21 cellular contexts compared by ENCODE assay signal in the genomic region with DNA sequence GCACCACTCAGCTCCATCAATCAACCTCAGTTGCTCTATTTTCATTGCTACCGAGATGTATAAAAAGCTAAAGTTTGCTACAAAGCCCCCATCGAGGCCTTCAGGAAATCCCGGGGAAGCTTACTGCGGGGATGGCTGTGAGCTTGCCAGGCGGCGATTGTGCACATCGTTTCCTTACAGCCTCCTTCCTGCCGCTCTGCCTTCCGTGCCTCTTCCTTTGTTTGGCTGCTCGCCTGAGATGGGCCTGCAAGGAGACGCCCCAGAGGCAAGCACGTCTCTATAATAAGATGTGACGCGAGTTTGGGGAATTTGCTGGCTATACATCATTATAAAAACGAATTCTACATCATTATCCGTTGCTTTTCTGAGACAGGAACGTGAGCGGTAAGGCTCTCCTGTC.
"Had no signal": no experiment of that assay in that cellular context is flagged by ENCODE, and none has a peak within 500 bp of the region (broad histone marks: within the 10 kb centered on the region; RNA-seq: fewer than 3 reads in every experiment).

No MANE protein-coding gene starts in this region.

- H3K27ac Mint-ChIP-seq: activated naive CD8-positive, alpha-beta T cell treated with anti-CD3 and anti-CD28 coated beads, Interleukin-2, amount 10 ng/mL, durations not matched to agents 7 days and 5 days; activated T-helper 1 cell treated with anti-CD3 and anti-CD28 coated beads, Interleukin-12 subunit alpha, Interleukin-12 subunit beta, Interleukin-2, Interleukin-4 antibody, amounts not matched to agents 30 ng/mL and 10 ng/mL and 1 ng/mL, durations not matched to agents 14 hours and 24 hours and 36 hours; dendritic cell treated with granulocyte-macrophage colony-stimulating factor and Interleukin-4, amounts not matched to agents 40 ng/mL and 50 ng/mL, for 4 days; effector memory CD8-positive, alpha-beta T cell; T-helper 2 cell treated with Interferon-gamma antibody and Interleukin-4, amounts not matched to agents 5 μg/mL and 100 μg/mL, for 36 hours had no signal

- DNase-seq: activated CD4-positive, alpha-beta T cell treated with anti-CD3 and anti-CD28 coated beads, Interleukin-2, amount 50 U/mL, for 1 hour; activated naive CD4-positive, alpha-beta T cell; activated naive CD8-positive, alpha-beta T cell treated with anti-CD3 and anti-CD28 coated beads, Interleukin-2, amount 10 ng/mL, durations not matched to agents 7 days and 5 days; effector memory CD8-positive, alpha-beta T cell; erythroblast; left ventricle myocardium inferior; naive B cell; stimulated activated CD4-positive, alpha-beta T cell treated with anti-CD3 and anti-CD28 coated beads, Interleukin-15, amount 100 ng/mL, for 24 hours; stimulated activated CD4-positive, alpha-beta T cell treated with anti-CD3 and anti-CD28 coated beads, Interleukin-4, amount 100 ng/mL, for 1 hour; stimulated activated naive CD4-positive, alpha-beta T cell; tibial artery; uterus had no signal

- H3K27me3 Mint-ChIP-seq: activated naive CD8-positive, alpha-beta T cell treated with anti-CD3 and anti-CD28 coated beads, Interleukin-2, amount 10 ng/mL, durations not matched to agents 7 days and 5 days had no signal

- H3K4me1 ChIP-seq: left ventricle myocardium inferior, uterus had no signal

- H3K79me2 ChIP-seq: hepatocyte had no signal

- H2AFZ ChIP-seq: hepatocyte had no signal

- FAIRE-seq: bronchial epithelial cell, keratinocyte had no signal

- H3K36me3 ChIP-seq: left ventricle myocardium inferior, tibial artery, uterus had no signal

- H3K9me3 Mint-ChIP-seq: activated naive CD8-positive, alpha-beta T cell treated with anti-CD3 and anti-CD28 coated beads, Interleukin-2, amount 10 ng/mL, durations not matched to agents 7 days and 5 days; activated T-helper 1 cell treated with anti-CD3 and anti-CD28 coated beads, Interleukin-12 subunit alpha, Interleukin-12 subunit beta, Interleukin-2, Interleukin-4 antibody, amounts not matched to agents 30 ng/mL and 10 ng/mL and 1 ng/mL, durations not matched to agents 14 hours and 24 hours and 36 hours; dendritic cell treated with granulocyte-macrophage colony-stimulating factor and Interleukin-4, amounts not matched to agents 40 ng/mL and 50 ng/mL, for 4 days; effector memory CD8-positive, alpha-beta T cell; naive B cell; T-helper 2 cell treated with Interferon-gamma antibody and Interleukin-4, amounts not matched to agents 5 μg/mL and 100 μg/mL, for 36 hours had no signal

- H3K4me3 ChIP-seq: hepatocyte, left ventricle myocardium inferior, skin epidermis, tibial artery, uterus had no signal

- ATAC-seq: activated CD4-positive, CD25-positive, alpha-beta regulatory T cell treated with anti-CD3 and anti-CD28 coated beads, Interleukin-2, amount 50 U/mL, for 24 hours; effector memory CD8-positive, alpha-beta T cell; right cardiac atrium had no signal

- H3K27ac ChIP-seq: hepatocyte, left ventricle myocardium inferior, tibial artery, uterus had no signal

- H3K4me2 ChIP-seq: hepatocyte had no signal

- H3K27me3 ChIP-seq: uterus had no signal

- H3K9me3 ChIP-seq: left ventricle myocardium inferior, tibial artery, uterus had no signal

- H3K36me3 Mint-ChIP-seq: activated naive CD8-positive, alpha-beta T cell treated with anti-CD3 and anti-CD28 coated beads, Interleukin-2, amount 10 ng/mL, durations not matched to agents 7 days and 5 days; naive B cell had no signal

- H3K4me3 Mint-ChIP-seq: activated naive CD8-positive, alpha-beta T cell treated with anti-CD3 and anti-CD28 coated beads, Interleukin-2, amount 10 ng/mL, durations not matched to agents 7 days and 5 days; activated T-helper 1 cell treated with anti-CD3 and anti-CD28 coated beads, Interleukin-12 subunit alpha, Interleukin-12 subunit beta, Interleukin-2, Interleukin-4 antibody, amounts not matched to agents 30 ng/mL and 10 ng/mL and 1 ng/mL, durations not matched to agents 14 hours and 24 hours and 36 hours; dendritic cell treated with granulocyte-macrophage colony-stimulating factor and Interleukin-4, amounts not matched to agents 40 ng/mL and 50 ng/mL, for 4 days; effector memory CD8-positive, alpha-beta T cell; naive B cell; T-helper 2 cell treated with Interferon-gamma antibody and Interleukin-4, amounts not matched to agents 5 μg/mL and 100 μg/mL, for 36 hours had no signal
